Comparison of ENCODE assay signal across 16 cellular contexts in the genomic region with DNA sequence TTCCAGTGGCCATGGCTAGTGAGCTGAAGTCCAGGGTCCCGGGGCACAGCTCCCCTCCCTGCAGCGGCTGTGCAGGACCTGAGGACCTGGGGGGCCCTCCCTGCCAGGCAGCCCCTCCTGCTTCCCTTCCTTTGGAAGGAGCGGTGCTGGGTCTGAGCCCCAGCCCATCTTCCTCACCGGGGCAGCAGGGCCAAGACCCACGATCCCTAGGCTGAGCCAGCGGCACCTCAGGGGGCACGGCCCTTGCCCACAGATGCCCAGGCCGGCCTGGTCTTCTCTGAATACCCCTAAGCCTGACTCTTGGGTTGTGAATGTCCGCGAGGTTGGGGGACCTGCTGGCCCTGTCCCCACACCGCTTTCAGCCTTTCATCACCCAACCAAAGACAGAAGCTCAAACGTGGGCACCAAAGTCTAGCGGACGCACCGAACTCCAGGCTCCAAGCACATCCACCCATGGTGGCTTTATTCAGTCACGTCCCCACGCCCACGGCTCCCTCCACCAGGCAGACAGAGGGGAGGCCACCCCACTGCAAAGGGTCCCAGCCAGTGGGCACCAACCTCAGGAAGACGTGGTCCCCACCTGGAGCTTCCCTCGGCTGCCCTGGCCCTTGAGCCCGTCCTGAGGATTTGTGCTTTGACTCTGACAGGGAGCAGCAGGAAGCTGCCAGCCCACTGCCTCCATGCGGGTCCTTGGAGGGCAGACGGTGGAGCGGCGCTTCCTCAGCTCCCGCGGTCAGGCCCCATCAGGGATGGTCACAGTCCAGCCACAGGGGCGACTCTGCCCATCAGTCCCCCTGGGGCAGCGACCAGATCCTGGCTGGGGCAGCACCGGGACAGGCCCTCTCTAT. TPM values are rescaled to one million over a fixed set of nuclear protein-coding genes. Genes with fewer than 3 reads are reported as not detected.
DNase-seq lines count a peak whose midpoint lies in the region; ATAC-seq and TF ChIP-seq lines count a peak whose summit lies in the region.
"Had no signal": no experiment of that assay in that cellular context is flagged by ENCODE, and none has a peak within 500 bp of the region (broad histone marks: within the 10 kb centered on the region; RNA-seq: fewer than 3 reads in every experiment).

No MANE protein-coding gene starts in this region.

- ATAC-seq in HCT116 (peak; percentile 13; the same call in 1 of the 2 replicates), GM21786 (IDR thresholded peaks at IDR 0.05; ENCODE audit: unreplicated experiment) (no peak)

- H3K4me1 ChIP-seq in A673 (ENCODE audit: insufficient read depth, low read length, poor library complexity, severe bottlenecking) (no peaks in the 10 kb centered on the region), HCT116 (ENCODE audit: control insufficient read depth in 1 of 2, insufficient read depth in 2 of 2, low read length in 2 of 2) (no peaks in the 10 kb centered on the region), mammary epithelial cell (ENCODE audit: insufficient read depth, low read length) (no peaks in the 10 kb centered on the region), SJCRH30 (no peaks in the 10 kb centered on the region), mesenchymal stem cell (ENCODE audit: control insufficient read depth, insufficient read depth, low read depth, low read length) (no peaks in the 10 kb centered on the region)

- peaks cover 44% of the 10 kb centered on the region for H3K36me3 ChIP-seq in A673 (ENCODE audit: insufficient read depth, low read length, poor library complexity, severe bottlenecking)
- peaks cover 4 to 8% of the 10 kb centered on the region in 2 experiments; a peak in 1 of 4 replicates for H3K36me3 ChIP-seq in HCT116 (ENCODE audit: control insufficient read depth in 1 of 2, insufficient read depth in 2 of 2, low read length in 2 of 2)
- no peaks in the 10 kb centered on the region for H3K36me3 ChIP-seq in mammary epithelial cell (ENCODE audit: insufficient read depth, low read length)
- peaks cover 31% of the 10 kb centered on the region for H3K36me3 ChIP-seq in SJCRH30
- peaks cover 42 to 68% of the 10 kb centered on the region in 2 experiments for H3K36me3 ChIP-seq in mesenchymal stem cell (ENCODE audit: control insufficient read depth in 1 of 2, insufficient read depth in 2 of 2, low read depth in 1 of 2, low read length in 2 of 2)

- H3K9ac ChIP-seq in HCT116 (ENCODE audit: low read length) (no peak overlapping the region), mammary epithelial cell (ENCODE audit: insufficient read depth, low read length) (no peak overlapping the region), mesenchymal stem cell (ENCODE audit: low read length) (no peak overlapping the region)

- no peak overlapping the region for H4K8ac ChIP-seq in mesenchymal stem cell (ENCODE audit: low read length)

- no peak overlapping the region for H2AFZ ChIP-seq in HCT116 (ENCODE audit: low read depth, low read length, poor library complexity, severe bottlenecking)
- no peak overlapping the region for H2AFZ ChIP-seq in mammary epithelial cell (ENCODE audit: low read depth, low read length)
- H2AFZ ChIP-seq in mesenchymal stem cell (ENCODE audit: low read depth, low read length), result no peak overlapping the region

- H3K27ac Mint-ChIP-seq in neural crest cell (ENCODE audit: unreplicated experiment), result no peak overlapping the region
- H3K27ac Mint-ChIP-seq: CD4-positive, CD25-positive, alpha-beta regulatory T cell had no signal

- no peak overlapping the region for H2BK12ac ChIP-seq in mesenchymal stem cell (ENCODE audit: low read length in 2 of 2)

- CTCF ChIA-PET in A673 (lab: Charles Lee) (no interaction called here), HCT116 (lab: Charles Lee) (no interaction called here), mammary epithelial cell (lab: Charles Lee; ENCODE audit: low non-redundant PET) (no interaction called here)

- dilution Hi-C loops in mammary epithelial cell (cut with HindIII; ENCODE audit: low sequenced_read_pairs), result no loop called here

- H3K36me3 Mint-ChIP-seq in neural crest cell (ENCODE audit: low read depth), result peaks cover 11% of the 10 kb centered on the region

- no peaks in the 10 kb centered on the region for H3K9me3 Mint-ChIP-seq in neural crest cell
- H3K9me3 Mint-ChIP-seq: CD4-positive, CD25-positive, alpha-beta regulatory T cell had no signal

- no peak overlapping the region for H2AK5ac ChIP-seq in mesenchymal stem cell (ENCODE audit: low read length, severe bottlenecking)

- no peaks in the 10 kb centered on the region for H3K79me2 ChIP-seq in HCT116 (ENCODE audit: insufficient read depth, low read length)
- no peaks in the 10 kb centered on the region for H3K79me2 ChIP-seq in mammary epithelial cell (ENCODE audit: insufficient read depth, low read length)

- no peak overlapping the region for H3K14ac ChIP-seq in mesenchymal stem cell (ENCODE audit: low read length in 2 of 2)

- H3K9me2 ChIP-seq in HCT116 (ENCODE audit: insufficient read depth), result no peaks in the 10 kb centered on the region

- H3K4me1 Mint-ChIP-seq in neural crest cell, result peaks cover 4% of the 10 kb centered on the region

- H3K27ac ChIP-seq in A673 (ENCODE audit: low read depth, low read length, poor library complexity, severe bottlenecking), result no peak overlapping the region
- no peak overlapping the region for H3K27ac ChIP-seq in HCT116 (ENCODE audit: low read depth, low read length)
- no peak overlapping the region for H3K27ac ChIP-seq in mammary epithelial cell (ENCODE audit: insufficient read depth, low read depth, low read length)
- H3K27ac ChIP-seq in SJCRH30, result no peak overlapping the region
- no peak overlapping the region for H3K27ac ChIP-seq in mesenchymal stem cell (ENCODE audit: low read length, poor library complexity, severe bottlenecking)
- H3K27ac ChIP-seq: SK-N-MC had no signal

- no peak for TF ChIP-seq POLR2A in HCT116 (IDR thresholded peaks at IDR 0.05; ENCODE audit: borderline replicate concordance, extremely low read depth, insufficient read depth, insufficient read length)

- 86% methylated on average over 18 of the region's 30 CpGs for WGBS in mammary epithelial cell (ENCODE audit: low coverage, missing lambda C conversion rate)
- WGBS in mesenchymal stem cell, result 93% methylated on average over 30 of the region's 30 CpGs

- no peak overlapping the region for H2BK120ac ChIP-seq in mesenchymal stem cell (ENCODE audit: low read depth, low read length)

- H2BK15ac ChIP-seq in mesenchymal stem cell (ENCODE audit: low read depth, poor library complexity, severe bottlenecking), result no peak overlapping the region

- peak overlapping the region; percentile 50 for H3K4me3 Mint-ChIP-seq in neural crest cell
- H3K4me3 Mint-ChIP-seq: CD4-positive, CD25-positive, alpha-beta regulatory T cell had no signal

- H3K4me3 ChIP-seq in A673 (ENCODE audit: low read depth, low read length, poor library complexity, severe bottlenecking), result no peak overlapping the region
- H3K4me3 ChIP-seq in HCT116 (replicated peaks in 1 of 2; ENCODE audit: low read depth in 1 of 2, low read length in 2 of 2), result no peak overlapping the region
- no peak overlapping the region for H3K4me3 ChIP-seq in mammary epithelial cell (replicated peaks in 1 of 3; ENCODE audit: insufficient read depth in 1 of 3, low read depth in 2 of 3, low read length in 3 of 3)
- H3K4me3 ChIP-seq in SJCRH30, result no peak overlapping the region
- no peak overlapping the region for H3K4me3 ChIP-seq in mesenchymal stem cell (ENCODE audit: insufficient read depth in 1 of 2, low read depth in 1 of 2, low read length in 2 of 2)
- H3K4me3 ChIP-seq: SK-N-MC had no signal

- TF ChIP-seq CTCF in A673 (conservative IDR thresholded peaks at IDR 0.05; ENCODE audit: low read depth, low read length), result no peak
- TF ChIP-seq CTCF in HCT116 (IDR thresholded peaks at IDR 0.05 in 2 of 3, conservative IDR thresholded peaks at IDR 0.05 in 1 of 3; ENCODE audit: borderline replicate concordance in 1 of 3, insufficient read depth in 1 of 3, low read depth in 2 of 3, low read length in 2 of 3), result no peak
- TF ChIP-seq CTCF in mammary epithelial cell (conservative IDR thresholded peaks at IDR 0.05 in 1 of 2, IDR thresholded peaks at IDR 0.05 in 1 of 2; ENCODE audit: extremely low read depth in 1 of 2, insufficient read depth in 1 of 2, low read depth in 1 of 2, low read length in 2 of 2), result no peak
- TF ChIP-seq CTCF in neural crest cell (conservative IDR thresholded peaks at IDR 0.05), result no peak

- H4K91ac ChIP-seq in mesenchymal stem cell (ENCODE audit: low read length), result no peak overlapping the region

- intact Hi-C loops in A673 (cut with micrococcal nuclease; ENCODE audit: unreplicated experiment) (no loop called here), HCT116 (cut with micrococcal nuclease) (no loop called here), mammary epithelial cell (cut with micrococcal nuclease) (no loop called here)

- H3K4me2 ChIP-seq in HCT116 (ENCODE audit: low read length), result no peak overlapping the region
- no peak overlapping the region for H3K4me2 ChIP-seq in mammary epithelial cell (ENCODE audit: insufficient read depth, low read depth, low read length)
- H3K4me2 ChIP-seq in mesenchymal stem cell (ENCODE audit: low read length, poor library complexity, severe bottlenecking), result no peak overlapping the region

- no peak for TF ChIP-seq RAD21 in HCT116 (IDR thresholded peaks at IDR 0.05; ENCODE audit: low read depth)

- H3K79me1 ChIP-seq in mesenchymal stem cell (replicated peaks; ENCODE audit: low read length, poor library complexity, severe bottlenecking), result peaks cover 24% of the 10 kb centered on the region

- H3K23ac ChIP-seq in mesenchymal stem cell (ENCODE audit: low read length in 2 of 2), result no peak overlapping the region

- RAD21 ChIA-PET in HCT116 (lab: Charles Lee; ENCODE audit: low non-redundant PET in 1 of 2, low total read pairs in 2 of 2, uncharacterized antibody in 2 of 2, unreplicated experiment in 2 of 2), result interaction anchor here in 1 of 2 experiments (0.7 kb wide), 1 partner anchor 12 kb away, joined by 3 read pairs; no protein-coding TSS in a partner anchor

- H3K4ac ChIP-seq in mesenchymal stem cell (ENCODE audit: low read depth in 1 of 2, low read length in 2 of 2), result no peak overlapping the region

- H3K18ac ChIP-seq in mesenchymal stem cell (ENCODE audit: low read depth in 1 of 2, low read length in 2 of 2), result no peak overlapping the region

- no peak overlapping the region for H2BK5ac ChIP-seq in mesenchymal stem cell (ENCODE audit: low read depth, low read length, poor library complexity, severe bottlenecking)

- POLR2A ChIA-PET in A673 (lab: Charles Lee; ENCODE audit: low non-redundant PET) (no interaction called here), HCT116 (lab: Charles Lee) (interaction anchor here (1.2 kb wide), 1 partner anchor 18 kb away, joined by 3 read pairs; no protein-coding TSS in a partner anchor)

- in situ Hi-C loops in mammary epithelial cell (cut with MboI; ENCODE audit: low sequenced_read_pairs in 2 of 2), result no loop called here

- BruUV-seq in A673 (replicated peaks; lab: Mats Ljungman, UMichigan) (TSS peak; percentile 35), HCT116 (replicated peaks; lab: Mats Ljungman, UMichigan) (TSS peak; percentile 35), mammary epithelial cell (replicated peaks; lab: Mats Ljungman, UMichigan) (TSS peak; percentile 38)

- H3K27me3 Mint-ChIP-seq in neural crest cell (ENCODE audit: low read depth), result peaks cover 3% of the 10 kb centered on the region

- H4K20me1 ChIP-seq in HCT116 (ENCODE audit: insufficient read depth) (no peaks in the 10 kb centered on the region), mammary epithelial cell (ENCODE audit: insufficient read depth, low read length) (no peaks in the 10 kb centered on the region)

- H3K9me3 ChIP-seq in A673 (ENCODE audit: low read depth, low read length, poor library complexity, severe bottlenecking) (no peaks in the 10 kb centered on the region), HCT116 (ENCODE audit: control insufficient read depth in 1 of 2, insufficient read depth in 1 of 2, low read depth in 1 of 2, low read length in 2 of 2) (no peaks in the 10 kb centered on the region), mammary epithelial cell (replicated peaks; ENCODE audit: insufficient read depth, low read length) (no peaks in the 10 kb centered on the region), SJCRH30 (replicated peaks) (no peaks in the 10 kb centered on the region), mesenchymal stem cell (ENCODE audit: control insufficient read depth, low read length) (no peaks in the 10 kb centered on the region)

- DNase-seq in A673 (ENCODE audit: low spot score), result no peak
- no peak for DNase-seq in HCT116 (ENCODE audit: low read depth, low spot score)
- no peak for DNase-seq in mammary epithelial cell
- no peak for DNase-seq in neural crest cell (ENCODE audit: low read depth, low spot score)
- no peak for DNase-seq in SJCRH30
- no peak for DNase-seq in mesenchymal stem cell
- DNase-seq: AML-193; Calu3; CD4-positive, CD25-positive, alpha-beta regulatory T cell; GF-D8; GOT3; MM.1S; NCI-H2029 treated with DMSO at 0.1 percent for 48 hours; NCI-H524 had no signal

- H3K27me3 ChIP-seq in A673 (replicated peaks; ENCODE audit: insufficient read depth, low read depth, low read length, poor library complexity) (no peaks in the 10 kb centered on the region), HCT116 (ENCODE audit: insufficient read depth, low read length) (no peaks in the 10 kb centered on the region), mammary epithelial cell (ENCODE audit: insufficient read depth, low read length) (no peaks in the 10 kb centered on the region), SJCRH30 (no peaks in the 10 kb centered on the region), mesenchymal stem cell (ENCODE audit: control insufficient read depth in 1 of 2, insufficient read depth in 1 of 2, low read length in 2 of 2) (no peaks in the 10 kb centered on the region)

RNA-seq across cellular contexts. Expression of a gene that starts 8.3 kb away (rescaled TPM):
- total RNA-seq in A673 (2021) (60.0 and 65.4 TPM in 2 replicates), HCT116 (2021; ENCODE audit: unreplicated experiment) (69.2 TPM), mammary epithelial cell (10 to 100 TPM; 41.1 to 47.2 TPM), neural crest cell (102 and 103 TPM in 2 replicates)
- 18.0 and 20.6 TPM in 2 replicates for polyA plus RNA-seq in HCT116 (2012)
- 10.3 TPM for polyA plus RNA-seq in mammary epithelial cell
- polyA minus RNA-seq in mammary epithelial cell, result 7.2 TPM
- total RNA-seq in SJCRH30 (2014; rRNA removed; shearing (Covaris generic)), result 47.5 and 49.2 TPM in 2 replicates
- 26.4 TPM for polyA plus RNA-seq in mesenchymal stem cell (2013, experiment 1 of 2)
- polyA plus RNA-seq in mesenchymal stem cell (2013, experiment 2 of 2), result 26.2 TPM

RNA-seq across cellular contexts. Expression of a gene that starts 16.2 kb away (rescaled TPM):
- 138 and 139 TPM in 2 replicates for total RNA-seq in A673 (2021)
- 85.7 TPM for total RNA-seq in HCT116 (2021; ENCODE audit: unreplicated experiment)
- 47.8 and 52.2 TPM in 2 replicates for polyA plus RNA-seq in HCT116 (2012)
- 10 to 100 TPM; 58.5 to 84.3 TPM for total RNA-seq in mammary epithelial cell
- 42.7 TPM for polyA plus RNA-seq in mammary epithelial cell
- 34.8 TPM for polyA minus RNA-seq in mammary epithelial cell
- total RNA-seq in neural crest cell, result 157 and 168 TPM in 2 replicates
- 99.8 and 103 TPM in 2 replicates for total RNA-seq in SJCRH30 (2014; rRNA removed; shearing (Covaris generic))
- 43.8 TPM for polyA plus RNA-seq in mesenchymal stem cell (2013, experiment 1 of 2)
- polyA plus RNA-seq in mesenchymal stem cell (2013, experiment 2 of 2), result 41.6 TPM

RNA-seq across cellular contexts. Expression of a gene that starts 28.8 kb away (rescaled TPM):
- total RNA-seq in A673 (2021) (256 and 258 TPM in 2 replicates), HCT116 (2021; ENCODE audit: unreplicated experiment) (303 TPM), mammary epithelial cell (100 to 1,000 TPM in 1 of 2 donors, 10 to 100 TPM in 1; 28.3 to 250 TPM), neural crest cell (149 and 165 TPM in 2 replicates)
- polyA plus RNA-seq in HCT116 (2012), result 208 and 223 TPM in 2 replicates
- 114 TPM for polyA plus RNA-seq in mammary epithelial cell
- polyA minus RNA-seq in mammary epithelial cell, result 3.8 TPM
- 95.0 and 100 TPM in 2 replicates for total RNA-seq in SJCRH30 (2014; rRNA removed; shearing (Covaris generic))
- 214 TPM for polyA plus RNA-seq in mesenchymal stem cell (2013, experiment 1 of 2)
- 220 TPM for polyA plus RNA-seq in mesenchymal stem cell (2013, experiment 2 of 2)

RNA-seq across cellular contexts. Expression of a gene that starts 52.6 kb away (rescaled TPM):
- total RNA-seq in A673 (2021) (not detected in 2 replicates), HCT116 (2021; ENCODE audit: unreplicated experiment) (not detected), mammary epithelial cell (not detected), neural crest cell (not detected in 2 replicates)
- 0.04 TPM in 1 of 2 replicates, not detected in the other for polyA plus RNA-seq in HCT116 (2012)
- polyA plus RNA-seq in mammary epithelial cell, result not detected
- polyA minus RNA-seq in mammary epithelial cell, result not detected
- total RNA-seq in SJCRH30 (2014; rRNA removed; shearing (Covaris generic)), result not detected in 2 replicates
- not detected for polyA plus RNA-seq in mesenchymal stem cell (2013, experiment 1 of 2)
- polyA plus RNA-seq in mesenchymal stem cell (2013, experiment 2 of 2), result not detected
- total RNA-seq: Calu3; CD4-positive, CD25-positive, alpha-beta regulatory T cell had no signal
- polyA plus RNA-seq: CD4-positive, CD25-positive, alpha-beta regulatory T cell had no signal
